Comparison of ENCODE assay signal across 17 cellular contexts in genomic region chr18:47909484-47909883, GRCh38. TPM values are rescaled to one million over a fixed set of nuclear protein-coding genes. Genes with fewer than 3 reads are reported as not detected.
DNase-seq lines count a peak whose midpoint lies in the region; ATAC-seq and TF ChIP-seq lines count a peak whose summit lies in the region.
"Had no signal": no experiment of that assay in that cellular context is flagged by ENCODE, and none has a peak within 500 bp of the region (broad histone marks: within the 10 kb centered on the region; RNA-seq: fewer than 3 reads in every experiment).

No MANE protein-coding gene starts in this region.

- no peaks in the 10 kb centered on the region for H3K79me1 ChIP-seq in H9 (ENCODE audit: insufficient read depth, low read depth, low read length, poor library complexity, severe bottlenecking)

- H3K27me3 Mint-ChIP-seq in activated CD8-positive, alpha-beta T cell treated with anti-CD3 and anti-CD28 coated beads for 36 hours: no peaks in the 10 kb centered on the region
- no peaks in the 10 kb centered on the region for H3K27me3 Mint-ChIP-seq in activated CD8-positive, alpha-beta T cell treated with anti-CD3 and anti-CD28 coated beads, Interleukin-2, amount 10 ng/mL, durations not matched to agents 7 days and 5 days (ENCODE audit: low read depth)
- H3K27me3 Mint-ChIP-seq in H9 (ENCODE audit: low read depth): no peaks in the 10 kb centered on the region
- H3K27me3 Mint-ChIP-seq in activated naive CD8-positive, alpha-beta T cell treated with anti-CD3 and anti-CD28 coated beads, Interleukin-2, amount 50 U/mL, for 24 hours: no peaks in the 10 kb centered on the region
- H3K27me3 Mint-ChIP-seq: activated naive CD8-positive, alpha-beta T cell treated with anti-CD3 and anti-CD28 coated beads, Interleukin-2, amount 10 ng/mL, durations not matched to agents 7 days and 5 days; CD4-positive, alpha-beta memory T cell had no signal

- H3K4ac ChIP-seq in H9 (ENCODE audit: low read depth, low read length): no peak overlapping the region

- H3K9me3 Mint-ChIP-seq in activated CD8-positive, alpha-beta T cell treated with anti-CD3 and anti-CD28 coated beads for 36 hours: peaks cover 22% of the 10 kb centered on the region
- peaks cover 31% of the 10 kb centered on the region for H3K9me3 Mint-ChIP-seq in activated CD8-positive, alpha-beta T cell treated with anti-CD3 and anti-CD28 coated beads, Interleukin-2, amount 10 ng/mL, durations not matched to agents 7 days and 5 days (ENCODE audit: insufficient read depth)
- H3K9me3 Mint-ChIP-seq in H9: peaks cover 13% of the 10 kb centered on the region in 2 experiments
- H3K9me3 Mint-ChIP-seq in activated naive CD8-positive, alpha-beta T cell treated with anti-CD3 and anti-CD28 coated beads, Interleukin-2, amount 50 U/mL, for 24 hours: peaks cover 18% of the 10 kb centered on the region

- no peak overlapping the region for H3K18ac ChIP-seq in H9 (ENCODE audit: insufficient read length, low read depth, low read length)

- no peak overlapping the region for H4K91ac ChIP-seq in H9 (ENCODE audit: insufficient read length, low read depth, low read length)

- DNase-seq in activated CD8-positive, alpha-beta T cell treated with anti-CD3 and anti-CD28 coated beads for 36 hours: no peak
- DNase-seq in activated CD8-positive, alpha-beta T cell treated with anti-CD3 and anti-CD28 coated beads, Interleukin-2, amount 10 ng/mL, durations not matched to agents 7 days and 5 days: no peak
- no peak for DNase-seq in H9
- no peak for DNase-seq in activated naive CD8-positive, alpha-beta T cell treated with anti-CD3 and anti-CD28 coated beads, Interleukin-2, amount 50 U/mL, for 24 hours
- DNase-seq in thyroid gland: no peak
- DNase-seq in NCI-H526 (lab: John Stamatoyannopoulos, UW): no peak
- DNase-seq in effector CD4-positive, alpha-beta T cell: no peak
- DNase-seq: activated naive CD8-positive, alpha-beta T cell treated with anti-CD3 and anti-CD28 coated beads, Interleukin-2, amount 10 ng/mL, durations not matched to agents 7 days and 5 days; activated T-cell treated with anti-CD3 and anti-CD28 coated beads for 4 hours; CD4-positive, alpha-beta memory T cell; dorsolateral prefrontal cortex; IMR-90; NCI-H2107; Peyer's patch; SK-N-SH; stimulated activated CD4-positive, alpha-beta T cell treated with anti-CD3 and anti-CD28 coated beads, Interleukin-2, amount 100 ng/mL, for 24 hours had no signal

- no peaks in the 10 kb centered on the region for H3K36me3 ChIP-seq in muscle layer of colon (ENCODE audit: insufficient read depth, low read length)
- no peaks in the 10 kb centered on the region for H3K36me3 ChIP-seq in thyroid gland
- H3K36me3 ChIP-seq: Peyer's patch had no signal

- H3K23ac ChIP-seq in H9 (ENCODE audit: insufficient read length, low read depth, low read length): no peak overlapping the region

- no peak overlapping the region for H3K27ac ChIP-seq in H9 (ENCODE audit: insufficient read length, low read depth, low read length)
- H3K27ac ChIP-seq in muscle layer of colon (ENCODE audit: low read depth, low read length): peak overlapping the region; percentile 20
- no peak overlapping the region for H3K27ac ChIP-seq in thyroid gland
- H3K27ac ChIP-seq: dorsolateral prefrontal cortex, Peyer's patch had no signal

- no peaks in the 10 kb centered on the region for H3K23me2 ChIP-seq in H9 (ENCODE audit: insufficient read length, low read depth, low read length, poor library complexity, severe bottlenecking)

- intact Hi-C loops in activated CD8-positive, alpha-beta T cell treated with anti-CD3 and anti-CD28 coated beads for 36 hours (cut with micrococcal nuclease): no loop called here
- intact Hi-C loops in thyroid gland (cut with DNase I): no loop called here

- POLR2A ChIA-PET in activated CD8-positive, alpha-beta T cell treated with anti-CD3 and anti-CD28 coated beads for 36 hours (lab: Charles Lee): interaction anchor here (0.6 to 1.9 kb wide), 2 partner anchors 21 to 926 kb away, joined by 3 to 6 read pairs; partner anchors contain the start of gene SMAD2
- POLR2A ChIA-PET in activated CD8-positive, alpha-beta T cell treated with anti-CD3 and anti-CD28 coated beads, Interleukin-2, amount 10 ng/mL, durations not matched to agents 7 days and 5 days (lab: Charles Lee): no interaction called here

- no peak for TF ChIP-seq CTCF in activated CD8-positive, alpha-beta T cell treated with anti-CD3 and anti-CD28 coated beads for 36 hours (IDR thresholded peaks at IDR 0.05)
- TF ChIP-seq CTCF in H9 (conservative IDR thresholded peaks at IDR 0.05) (no peak), thyroid gland (IDR thresholded peaks at IDR 0.05) (no peak)

- no peak for ATAC-seq in activated CD8-positive, alpha-beta T cell treated with anti-CD3 and anti-CD28 coated beads for 36 hours
- ATAC-seq in activated CD8-positive, alpha-beta T cell treated with anti-CD3 and anti-CD28 coated beads, Interleukin-2, amount 10 ng/mL, durations not matched to agents 7 days and 5 days: no peak
- ATAC-seq in activated naive CD8-positive, alpha-beta T cell treated with anti-CD3 and anti-CD28 coated beads, Interleukin-2, amount 50 U/mL, for 24 hours: no peak

- H2AK5ac ChIP-seq in H9 (ENCODE audit: insufficient read length, low read length): no peak overlapping the region

- H3K4me1 ChIP-seq in H9 (ENCODE audit: insufficient read depth, low read length) (no peaks in the 10 kb centered on the region; the same call in 1 of the 2 replicates), muscle layer of colon (ENCODE audit: insufficient read depth, low read length) (peaks cover 49% of the 10 kb centered on the region), thyroid gland (peaks cover 9 to 36% of the 10 kb centered on the region in 2 donors)

- no peak overlapping the region for H3K4me3 Mint-ChIP-seq in activated CD8-positive, alpha-beta T cell treated with anti-CD3 and anti-CD28 coated beads for 36 hours
- no peak overlapping the region for H3K4me3 Mint-ChIP-seq in activated CD8-positive, alpha-beta T cell treated with anti-CD3 and anti-CD28 coated beads, Interleukin-2, amount 10 ng/mL, durations not matched to agents 7 days and 5 days
- no peak overlapping the region for H3K4me3 Mint-ChIP-seq in H9
- H3K4me3 Mint-ChIP-seq in activated naive CD8-positive, alpha-beta T cell treated with anti-CD3 and anti-CD28 coated beads, Interleukin-2, amount 50 U/mL, for 24 hours: no peak overlapping the region
- H3K4me3 Mint-ChIP-seq: activated naive CD8-positive, alpha-beta T cell treated with anti-CD3 and anti-CD28 coated beads, Interleukin-2, amount 10 ng/mL, durations not matched to agents 7 days and 5 days had no signal

- H3K56ac ChIP-seq in H9 (ENCODE audit: insufficient read length, low read depth, low read length): no peak overlapping the region

- H3K4me3 ChIP-seq in muscle layer of colon (ENCODE audit: low read depth in 1 of 2, low read length in 2 of 2) (no peak overlapping the region), thyroid gland (replicated peaks in 1 of 3) (no peak overlapping the region)
- H3K4me3 ChIP-seq: dorsolateral prefrontal cortex, Peyer's patch had no signal

- no peaks in the 10 kb centered on the region for H4K20me1 ChIP-seq in H9 (ENCODE audit: control insufficient read depth, insufficient read depth, insufficient read length)

- H3K9me3 ChIP-seq in H9 (ENCODE audit: control insufficient read depth, low read depth, low read length): no peaks in the 10 kb centered on the region
- no peaks in the 10 kb centered on the region for H3K9me3 ChIP-seq in muscle layer of colon (ENCODE audit: low read length)
- H3K9me3 ChIP-seq in thyroid gland: no peaks in the 10 kb centered on the region
- H3K9me3 ChIP-seq: SK-N-SH had no signal

- H3K14ac ChIP-seq in H9 (ENCODE audit: insufficient read depth, low read length): no peak overlapping the region

- H3K4me1 Mint-ChIP-seq in activated CD8-positive, alpha-beta T cell treated with anti-CD3 and anti-CD28 coated beads for 36 hours (ENCODE audit: low read depth): peaks cover 86% of the 10 kb centered on the region
- peaks cover 44% of the 10 kb centered on the region for H3K4me1 Mint-ChIP-seq in activated CD8-positive, alpha-beta T cell treated with anti-CD3 and anti-CD28 coated beads, Interleukin-2, amount 10 ng/mL, durations not matched to agents 7 days and 5 days (ENCODE audit: low read depth)
- H3K4me1 Mint-ChIP-seq in H9: peaks cover 47 to 49% of the 10 kb centered on the region in 2 experiments
- peaks cover 97% of the 10 kb centered on the region for H3K4me1 Mint-ChIP-seq in activated naive CD8-positive, alpha-beta T cell treated with anti-CD3 and anti-CD28 coated beads, Interleukin-2, amount 50 U/mL, for 24 hours

- H3K79me2 ChIP-seq in H9 (ENCODE audit: insufficient read depth, low read length): peaks cover 67% of the 10 kb centered on the region; the same call in 1 of the 2 replicates

- no peak for TF ChIP-seq POLR2A in thyroid gland (IDR thresholded peaks at IDR 0.05)

- no peaks in the 10 kb centered on the region for H3K27me3 ChIP-seq in H9 (ENCODE audit: insufficient read depth, low read length)
- no peaks in the 10 kb centered on the region for H3K27me3 ChIP-seq in muscle layer of colon (ENCODE audit: control insufficient read depth in 1 of 2, insufficient read depth in 2 of 2, low read length in 2 of 2)
- no peaks in the 10 kb centered on the region for H3K27me3 ChIP-seq in thyroid gland
- H3K27me3 ChIP-seq: dorsolateral prefrontal cortex, Peyer's patch had no signal

- H4K8ac ChIP-seq in H9 (replicated peaks; ENCODE audit: insufficient read length, low read depth, low read length): no peak overlapping the region

- H2BK15ac ChIP-seq in H9 (ENCODE audit: low read depth, low read length): no peak overlapping the region

- H2BK5ac ChIP-seq in H9 (ENCODE audit: insufficient read length, low read length): no peak overlapping the region

- H2BK120ac ChIP-seq in H9 (ENCODE audit: low read depth, low read length, poor library complexity, severe bottlenecking): no peak overlapping the region

- H3K9ac ChIP-seq in H9 (ENCODE audit: extremely low read depth, insufficient read length, low read length): no peak overlapping the region
- H3K9ac ChIP-seq in muscle layer of colon (ENCODE audit: low read length): no peak overlapping the region
- H3K9ac ChIP-seq: SK-N-SH had no signal

- H2BK20ac ChIP-seq in H9 (ENCODE audit: low read depth, low read length, poor library complexity, severe bottlenecking): no peak overlapping the region

- no peak overlapping the region for H3K4me2 ChIP-seq in H9 (ENCODE audit: insufficient read depth, insufficient read length, low read length)
- H3K4me2 ChIP-seq: SK-N-SH had no signal

- no peak overlapping the region for H2AFZ ChIP-seq in H9 (ENCODE audit: low read length)

- no peak overlapping the region for H2BK12ac ChIP-seq in H9 (ENCODE audit: insufficient read length, low read depth, low read length)

- no peak overlapping the region for H3T11ph ChIP-seq in H9 (ENCODE audit: low read length)

- no CpG with 5 or more reads among the region's 4 CpGs for WGBS in H9 (ENCODE audit: extremely low coverage, insufficient read length, low lambda C conversion rate)
- 59 to 67% methylated on average over 4 of the region's 4 CpGs for WGBS in thyroid gland, 2 donors

- CTCF ChIA-PET in activated CD8-positive, alpha-beta T cell treated with anti-CD3 and anti-CD28 coated beads for 36 hours (lab: Charles Lee): no interaction called here
- CTCF ChIA-PET in activated CD8-positive, alpha-beta T cell treated with anti-CD3 and anti-CD28 coated beads, Interleukin-2, amount 10 ng/mL, durations not matched to agents 7 days and 5 days (lab: Charles Lee): no interaction called here

- H4K5ac ChIP-seq in H9 (ENCODE audit: insufficient read length, low read depth, low read length): no peak overlapping the region

- H3K27ac Mint-ChIP-seq in activated CD8-positive, alpha-beta T cell treated with anti-CD3 and anti-CD28 coated beads for 36 hours: peak overlapping the region; percentile 37
- H3K27ac Mint-ChIP-seq in activated CD8-positive, alpha-beta T cell treated with anti-CD3 and anti-CD28 coated beads, Interleukin-2, amount 10 ng/mL, durations not matched to agents 7 days and 5 days: no peak overlapping the region
- peak overlapping the region in 2 of 3 experiments; percentile 19 to 31; a peak in 3 of 7 replicates for H3K27ac Mint-ChIP-seq in H9
- H3K27ac Mint-ChIP-seq in activated naive CD8-positive, alpha-beta T cell treated with anti-CD3 and anti-CD28 coated beads, Interleukin-2, amount 50 U/mL, for 24 hours: peak overlapping the region; percentile 19
- H3K27ac Mint-ChIP-seq: activated naive CD8-positive, alpha-beta T cell treated with anti-CD3 and anti-CD28 coated beads, Interleukin-2, amount 10 ng/mL, durations not matched to agents 7 days and 5 days had no signal

- peaks cover 69% of the 10 kb centered on the region for H3K36me3 Mint-ChIP-seq in activated CD8-positive, alpha-beta T cell treated with anti-CD3 and anti-CD28 coated beads for 36 hours (ENCODE audit: low read depth)
- peaks cover 71% of the 10 kb centered on the region for H3K36me3 Mint-ChIP-seq in activated CD8-positive, alpha-beta T cell treated with anti-CD3 and anti-CD28 coated beads, Interleukin-2, amount 10 ng/mL, durations not matched to agents 7 days and 5 days (ENCODE audit: low read depth)
- H3K36me3 Mint-ChIP-seq in H9 (ENCODE audit: insufficient read depth in 1 of 3, low read depth in 3 of 3): peaks cover 22 to 43% (median 26%) of the 10 kb centered on the region in 3 experiments
- H3K36me3 Mint-ChIP-seq in activated naive CD8-positive, alpha-beta T cell treated with anti-CD3 and anti-CD28 coated beads, Interleukin-2, amount 50 U/mL, for 24 hours (ENCODE audit: low read depth): peaks cover 64% of the 10 kb centered on the region

RNA-seq across cellular contexts. Expression of gene SMAD2, which starts 21.0 kb away (rescaled TPM):
- 100 to 1,000 TPM; 141 to 142 TPM for total RNA-seq in activated CD8-positive, alpha-beta T cell treated with anti-CD3 and anti-CD28 coated beads for 36 hours
- total RNA-seq in activated CD8-positive, alpha-beta T cell treated with anti-CD3 and anti-CD28 coated beads, Interleukin-2, amount 10 ng/mL, durations not matched to agents 7 days and 5 days: 100 to 1,000 TPM; 136 to 140 TPM
- 114 and 121 TPM in 2 replicates for total RNA-seq in H9 (2021)
- total RNA-seq in thyroid gland: 100 to 1,000 TPM in 3 of 4 donors, 10 to 100 TPM in 1; 91.1 to 157 (median 129) TPM
